In the genomic region with DNA sequence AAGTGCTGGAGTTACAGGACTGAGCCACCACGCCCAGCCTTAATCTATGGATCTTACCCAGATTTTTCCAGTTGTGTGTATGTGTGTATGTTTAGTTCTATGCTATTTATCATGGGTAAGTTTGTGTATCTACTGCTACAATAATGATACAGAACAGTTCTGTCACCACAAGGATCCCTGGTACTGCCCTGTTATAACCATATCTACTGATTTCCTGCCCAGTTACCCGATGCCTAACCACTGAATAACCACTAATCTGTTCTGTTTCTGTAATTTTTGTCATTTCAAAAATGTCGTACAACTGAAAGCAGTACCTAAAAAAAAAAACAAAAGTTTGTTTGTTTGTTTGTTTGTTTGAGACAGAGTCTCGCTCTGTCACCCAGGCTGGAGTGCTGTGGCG, we compare ENCODE assay signal across 21 cellular contexts.
DNase-seq lines count a peak whose midpoint lies in the region; ATAC-seq and TF ChIP-seq lines count a peak whose summit lies in the region.
"Had no signal": no experiment of that assay in that cellular context is flagged by ENCODE, and none has a peak within 500 bp of the region (broad histone marks: within the 10 kb centered on the region; RNA-seq: fewer than 3 reads in every experiment).

No MANE protein-coding gene starts in this region.

- no peaks in the 10 kb centered on the region for H3K36me3 Mint-ChIP-seq in activated naive CD8-positive, alpha-beta T cell treated with anti-CD3 and anti-CD28 coated beads, Interleukin-2, amount 50 U/mL, for 24 hours (ENCODE audit: low read depth)
- no peaks in the 10 kb centered on the region for H3K36me3 Mint-ChIP-seq in activated naive CD8-positive, alpha-beta T cell treated with anti-CD3 and anti-CD28 coated beads for 36 hours
- no peaks in the 10 kb centered on the region for H3K36me3 Mint-ChIP-seq in immature natural killer cell
- H3K36me3 Mint-ChIP-seq: CD8-positive, alpha-beta memory T cell had no signal

- TF ChIP-seq CTCF in PC-3 (conservative IDR thresholded peaks at IDR 0.05; ENCODE audit: low read depth, low read length), result no peak

- no peak overlapping the region for H3K4me3 ChIP-seq in PC-3 (ENCODE audit: low read length)
- H3K4me3 ChIP-seq: PC-9, SK-N-MC had no signal

- no peaks in the 10 kb centered on the region for H3K27me3 ChIP-seq in PC-3 (ENCODE audit: low read length)

- no peak overlapping the region for H3K9ac ChIP-seq in PC-3 (ENCODE audit: low read length)

- H3K9me2 ChIP-seq in PC-3 (replicated peaks; ENCODE audit: low read length), result no peaks in the 10 kb centered on the region

- CTCF ChIA-PET in PC-3 (lab: Charles Lee), result no interaction called here

- H3K27me3 Mint-ChIP-seq in activated naive CD8-positive, alpha-beta T cell treated with anti-CD3 and anti-CD28 coated beads, Interleukin-2, amount 50 U/mL, for 24 hours, result peaks cover 5% of the 10 kb centered on the region
- no peaks in the 10 kb centered on the region for H3K27me3 Mint-ChIP-seq in activated naive CD8-positive, alpha-beta T cell treated with anti-CD3 and anti-CD28 coated beads for 36 hours
- peaks cover 0 to 2% (median 0%) of the 10 kb centered on the region in 3 donors for H3K27me3 Mint-ChIP-seq in immature natural killer cell (ENCODE audit: low read depth in 3 of 3)

- H3K9me3 ChIP-seq in PC-3 (ENCODE audit: low read length), result no peaks in the 10 kb centered on the region

- H2AFZ ChIP-seq in PC-3 (ENCODE audit: low read length), result no peak overlapping the region
- H2AFZ ChIP-seq: PC-9 had no signal

- H3K27ac ChIP-seq in PC-3 (ENCODE audit: low read length), result no peak overlapping the region
- H3K27ac ChIP-seq: C4-2B, PC-9, SK-N-MC had no signal

- BruUV-seq in PC-3 (replicated peaks; lab: Mats Ljungman, UMichigan), result no TSS peak

- H3K27ac Mint-ChIP-seq in activated naive CD8-positive, alpha-beta T cell treated with anti-CD3 and anti-CD28 coated beads, Interleukin-2, amount 50 U/mL, for 24 hours, result no peak overlapping the region
- H3K27ac Mint-ChIP-seq in activated naive CD8-positive, alpha-beta T cell treated with anti-CD3 and anti-CD28 coated beads for 36 hours, result no peak overlapping the region
- no peak overlapping the region for H3K27ac Mint-ChIP-seq in immature natural killer cell
- H3K27ac Mint-ChIP-seq: CD8-positive, alpha-beta memory T cell; HFFc6 had no signal

- no peaks in the 10 kb centered on the region for H3K79me2 ChIP-seq in PC-3 (ENCODE audit: low read length)

- no peaks in the 10 kb centered on the region for H3K36me3 ChIP-seq in PC-3 (ENCODE audit: low read depth, low read length)

- intact Hi-C loops in PC-3 (cut with micrococcal nuclease), result no loop called here

- H3F3A ChIP-seq in PC-3 (ENCODE audit: low read length, unreplicated experiment), result no peaks in the 10 kb centered on the region

- peak overlapping the region; percentile 12; the same call in 1 of the 2 replicates for H3K4me2 ChIP-seq in PC-3 (ENCODE audit: low read length)
- H3K4me2 ChIP-seq: PC-9 had no signal

- H3K9me3 Mint-ChIP-seq in activated naive CD8-positive, alpha-beta T cell treated with anti-CD3 and anti-CD28 coated beads, Interleukin-2, amount 50 U/mL, for 24 hours, result no peaks in the 10 kb centered on the region
- no peaks in the 10 kb centered on the region for H3K9me3 Mint-ChIP-seq in activated naive CD8-positive, alpha-beta T cell treated with anti-CD3 and anti-CD28 coated beads for 36 hours
- H3K9me3 Mint-ChIP-seq in immature natural killer cell, result no peaks in the 10 kb centered on the region
- H3K9me3 Mint-ChIP-seq: CD8-positive, alpha-beta memory T cell; HFFc6 had no signal

- H4K20me1 ChIP-seq in PC-3 (ENCODE audit: low read length), result no peaks in the 10 kb centered on the region

- peak; percentile 28 for ATAC-seq in activated naive CD8-positive, alpha-beta T cell treated with anti-CD3 and anti-CD28 coated beads, Interleukin-2, amount 50 U/mL, for 24 hours
- no peak for ATAC-seq in PC-3
- no peak for ATAC-seq in SK-N-SH treated with all-trans-retinoic acid at 6 μM for 48 hours

- no peak for DNase-seq in activated naive CD8-positive, alpha-beta T cell treated with anti-CD3 and anti-CD28 coated beads, Interleukin-2, amount 50 U/mL, for 24 hours
- DNase-seq in activated naive CD8-positive, alpha-beta T cell treated with anti-CD3 and anti-CD28 coated beads for 36 hours, result no peak
- DNase-seq in PC-3 (no peak), immature natural killer cell (peak in 2 of 3 donors; percentile 6 to 16), NCI-H1092 (lab: John Stamatoyannopoulos, UW) (no peak)
- DNase-seq in activated CD4-positive, alpha-beta T cell treated with anti-CD3 and anti-CD28 coated beads for 48 hours, result no peak
- DNase-seq: 8988T; CD8-positive, alpha-beta memory T cell; H7; HFFc6; IMR-90; MV-4-11; NCI-H1694 treated with DMSO at 0.1 percent for 48 hours; NCI-H446; NCI-H526; RPMI8226; SHP77 treated with DMSO at 0.1 percent for 48 hours had no signal

- POLR2A ChIA-PET in PC-3 (lab: Charles Lee; ENCODE audit: unreplicated experiment), result no interaction called here

- H3K4me3 Mint-ChIP-seq in activated naive CD8-positive, alpha-beta T cell treated with anti-CD3 and anti-CD28 coated beads, Interleukin-2, amount 50 U/mL, for 24 hours, result no peak overlapping the region
- H3K4me3 Mint-ChIP-seq in activated naive CD8-positive, alpha-beta T cell treated with anti-CD3 and anti-CD28 coated beads for 36 hours, result no peak overlapping the region
- peak overlapping the region in 4 of 5 donors; percentile 19 to 62 (median 51) for H3K4me3 Mint-ChIP-seq in immature natural killer cell
- H3K4me3 Mint-ChIP-seq: CD8-positive, alpha-beta memory T cell; HFFc6 had no signal

- H3K4me1 Mint-ChIP-seq in activated naive CD8-positive, alpha-beta T cell treated with anti-CD3 and anti-CD28 coated beads, Interleukin-2, amount 50 U/mL, for 24 hours, result peaks cover 4% of the 10 kb centered on the region
- H3K4me1 Mint-ChIP-seq in activated naive CD8-positive, alpha-beta T cell treated with anti-CD3 and anti-CD28 coated beads for 36 hours, result peaks cover 2% of the 10 kb centered on the region
- peaks cover 5 to 8% of the 10 kb centered on the region in 2 donors for H3K4me1 Mint-ChIP-seq in immature natural killer cell

- H3K4me1 ChIP-seq in PC-3 (ENCODE audit: insufficient read depth, low read length), result peaks cover 23% of the 10 kb centered on the region

TF ChIP-seq in SK-N-SH treated with all-trans-retinoic acid at 6 μM for 48 hours, 23 proteins besides CTCF, POLR2A, EP300 and RAD21:
- TF ChIP-seq ESRRG (CRISPR knock-in tag; IDR thresholded peaks at IDR 0.05), result no peak
- TF ChIP-seq ISL1 (CRISPR knock-in tag; IDR thresholded peaks at IDR 0.05), result no peak
- no peak for TF ChIP-seq RARB (CRISPR knock-in tag; IDR thresholded peaks at IDR 0.05)
- no peak for TF ChIP-seq ARNTL (CRISPR knock-in tag; IDR thresholded peaks at IDR 0.05; ENCODE audit: borderline replicate concordance, low read depth)
- TF ChIP-seq, protein P1, sequence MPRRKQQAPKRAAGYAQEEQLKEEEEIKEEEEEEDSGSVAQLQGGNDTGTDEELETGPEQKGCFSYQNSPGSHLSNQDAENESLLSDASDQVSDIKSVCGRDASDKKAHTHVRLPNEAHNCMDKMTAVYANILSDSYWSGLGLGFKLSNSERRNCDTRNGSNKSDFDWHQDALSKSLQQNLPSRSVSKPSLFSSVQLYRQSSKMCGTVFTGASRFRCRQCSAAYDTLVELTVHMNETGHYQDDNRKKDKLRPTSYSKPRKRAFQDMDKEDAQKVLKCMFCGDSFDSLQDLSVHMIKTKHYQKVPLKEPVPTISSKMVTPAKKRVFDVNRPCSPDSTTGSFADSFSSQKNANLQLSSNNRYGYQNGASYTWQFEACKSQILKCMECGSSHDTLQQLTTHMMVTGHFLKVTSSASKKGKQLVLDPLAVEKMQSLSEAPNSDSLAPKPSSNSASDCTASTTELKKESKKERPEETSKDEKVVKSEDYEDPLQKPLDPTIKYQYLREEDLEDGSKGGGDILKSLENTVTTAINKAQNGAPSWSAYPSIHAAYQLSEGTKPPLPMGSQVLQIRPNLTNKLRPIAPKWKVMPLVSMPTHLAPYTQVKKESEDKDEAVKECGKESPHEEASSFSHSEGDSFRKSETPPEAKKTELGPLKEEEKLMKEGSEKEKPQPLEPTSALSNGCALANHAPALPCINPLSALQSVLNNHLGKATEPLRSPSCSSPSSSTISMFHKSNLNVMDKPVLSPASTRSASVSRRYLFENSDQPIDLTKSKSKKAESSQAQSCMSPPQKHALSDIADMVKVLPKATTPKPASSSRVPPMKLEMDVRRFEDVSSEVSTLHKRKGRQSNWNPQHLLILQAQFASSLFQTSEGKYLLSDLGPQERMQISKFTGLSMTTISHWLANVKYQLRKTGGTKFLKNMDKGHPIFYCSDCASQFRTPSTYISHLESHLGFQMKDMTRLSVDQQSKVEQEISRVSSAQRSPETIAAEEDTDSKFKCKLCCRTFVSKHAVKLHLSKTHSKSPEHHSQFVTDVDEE (CRISPR knock-in tag; IDR thresholded peaks at IDR 0.05), result no peak

Comparison
In these comparisons a context has a peak if more than half of its experiments do, and no peak if none do; other contexts are left out.
1. DNase-seq: peak in immature natural killer cell (2 of 3); none in activated naive CD8-positive, alpha-beta T cell treated with anti-CD3 and anti-CD28 coated beads, Interleukin-2, amount 50 U/mL, for 24 hours (single experiment), activated naive CD8-positive, alpha-beta T cell treated with anti-CD3 and anti-CD28 coated beads for 36 hours (single experiment), PC-3 (single experiment), NCI-H1092 (single experiment) and activated CD4-positive, alpha-beta T cell treated with anti-CD3 and anti-CD28 coated beads for 48 hours (single experiment).
2. H3K4me3 Mint-ChIP-seq: peak in immature natural killer cell (4 of 5); none in activated naive CD8-positive, alpha-beta T cell treated with anti-CD3 and anti-CD28 coated beads, Interleukin-2, amount 50 U/mL, for 24 hours (single experiment) and activated naive CD8-positive, alpha-beta T cell treated with anti-CD3 and anti-CD28 coated beads for 36 hours (single experiment).